40 cellular contexts compared by ENCODE assay signal in the genomic region with DNA sequence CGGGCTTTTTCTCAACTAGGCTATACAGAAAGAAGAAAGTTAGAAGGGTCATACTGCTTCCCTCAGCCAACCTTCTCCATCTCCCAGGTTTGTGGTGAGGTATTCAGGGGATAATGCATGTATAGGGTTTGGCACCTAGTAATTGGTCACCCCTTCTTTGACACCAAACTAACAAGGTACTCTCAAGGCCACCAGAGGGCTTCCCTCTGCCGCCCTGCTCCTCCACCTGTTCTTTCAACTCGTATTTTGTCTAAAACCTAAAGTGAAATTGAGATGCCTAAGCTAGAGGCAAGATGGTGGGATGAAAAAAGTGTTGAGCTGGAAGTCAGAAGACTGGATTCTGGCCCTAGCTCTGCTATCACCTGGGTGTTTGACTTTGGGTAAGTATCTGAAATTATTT. TPM values are rescaled to one million over a fixed set of nuclear protein-coding genes. Genes with fewer than 3 reads are reported as not detected.
"Had no signal": no experiment of that assay in that cellular context is flagged by ENCODE, and none has a peak within 500 bp of the region (broad histone marks: within the 10 kb centered on the region; RNA-seq: fewer than 3 reads in every experiment).

No MANE protein-coding gene starts in this region.

- DNase-seq: activated CD4-positive, alpha-beta memory T cell treated with anti-CD3 and anti-CD28 coated beads, Interleukin-2, amount 10 ng/mL, durations not matched to agents 7 days and 5 days; activated CD4-positive, alpha-beta T cell treated with anti-CD3 and anti-CD28 coated beads for 1 hour; activated CD4-positive, alpha-beta T cell treated with anti-CD3 and anti-CD28 coated beads, Interleukin-2, amount 10 ng/mL, durations not matched to agents 7 days and 5 days; activated CD8-positive, alpha-beta memory T cell treated with anti-CD3 and anti-CD28 coated beads, Interleukin-2, amount 50 U/mL, for 48 hours; activated T-cell treated with anti-CD3 and anti-CD28 coated beads, Interleukin-2, amount 50 U/mL, for 24 hours; aorta; body of pancreas; cerebellar nuclear complex; colonic mucosa; effector memory CD4-positive, alpha-beta T cell; erythroblast; hippocampal formation; immature natural killer cell; kidney; left colon; naive thymus-derived CD4-positive, alpha-beta T cell; nucleus accumbens; pancreas; retina; stimulated activated CD4-positive, alpha-beta T cell treated with anti-CD3 and anti-CD28 coated beads, Interleukin-12 subunit alpha, Interleukin-12 subunit beta, amount 100 ng/mL, for 4 hours; stimulated activated CD4-positive, alpha-beta T cell treated with anti-CD3 and anti-CD28 coated beads, Interleukin-4, amount 100 ng/mL, for 1 hour; T1000; trophoblast cell had no signal

- ATAC-seq: body of pancreas; gastroesophageal sphincter; naive thymus-derived CD4-positive, alpha-beta T cell; pancreas; sciatic nerve; stimulated activated effector memory CD8-positive, alpha-beta T cell treated with anti-CD3 and anti-CD28 coated beads, Interleukin-12 subunit alpha, Interleukin-12 subunit beta, amount 100 ng/mL, for 72 hours; WTC11 had no signal

- H3K9me3 Mint-ChIP-seq: activated CD4-positive, alpha-beta memory T cell treated with anti-CD3 and anti-CD28 coated beads, Interleukin-2, amount 10 ng/mL, durations not matched to agents 7 days and 5 days; activated CD4-positive, alpha-beta T cell treated with anti-CD3 and anti-CD28 coated beads, Interleukin-2, amount 10 ng/mL, durations not matched to agents 7 days and 5 days; activated naive CD4-positive, alpha-beta T cell treated with anti-CD3 and anti-CD28 coated beads, Interleukin-2, amount 50 U/mL, for 24 hours; activated T-cell treated with anti-CD3 and anti-CD28 coated beads, Interleukin-2, amount 50 U/mL, for 24 hours; activated T-helper 2 cell treated with anti-CD3 and anti-CD28 coated beads, Interferon-gamma antibody, Interleukin-2, Interleukin-4, amounts not matched to agents 10 μg/mL and 5 μg/mL and 100 μg/mL, durations not matched to agents 14 hours and 24 hours and 36 hours; immature natural killer cell; naive thymus-derived CD4-positive, alpha-beta T cell; neural crest cell; stimulated activated effector memory CD8-positive, alpha-beta T cell treated with anti-CD3 and anti-CD28 coated beads, Interleukin-12 subunit alpha, Interleukin-12 subunit beta, amount 100 ng/mL, for 72 hours; stimulated activated naive CD8-positive, alpha-beta T cell treated with anti-CD3 and anti-CD28 coated beads, Interleukin-15, Interleukin-2, amounts not matched to agents 100 ng/mL and 50 ng/mL, for 24 hours; WTC11 had no signal

- H3K27ac Mint-ChIP-seq: activated CD4-positive, alpha-beta memory T cell treated with anti-CD3 and anti-CD28 coated beads, Interleukin-2, amount 10 ng/mL, durations not matched to agents 7 days and 5 days; activated CD4-positive, alpha-beta T cell treated with anti-CD3 and anti-CD28 coated beads, Interleukin-2, amount 10 ng/mL, durations not matched to agents 7 days and 5 days; activated naive CD4-positive, alpha-beta T cell treated with anti-CD3 and anti-CD28 coated beads, Interleukin-2, amount 50 U/mL, for 24 hours; activated T-cell treated with anti-CD3 and anti-CD28 coated beads, Interleukin-2, amount 50 U/mL, for 24 hours; activated T-helper 2 cell treated with anti-CD3 and anti-CD28 coated beads, Interferon-gamma antibody, Interleukin-2, Interleukin-4, amounts not matched to agents 10 μg/mL and 5 μg/mL and 100 μg/mL, durations not matched to agents 14 hours and 24 hours and 36 hours; immature natural killer cell; mesothelial cell of epicardium; naive thymus-derived CD4-positive, alpha-beta T cell; stimulated activated effector memory CD8-positive, alpha-beta T cell treated with anti-CD3 and anti-CD28 coated beads, Interleukin-12 subunit alpha, Interleukin-12 subunit beta, amount 100 ng/mL, for 72 hours; stimulated activated naive CD8-positive, alpha-beta T cell treated with anti-CD3 and anti-CD28 coated beads, Interleukin-15, Interleukin-2, amounts not matched to agents 100 ng/mL and 50 ng/mL, for 24 hours; WTC11 had no signal

- H3K27me3 Mint-ChIP-seq: activated CD4-positive, alpha-beta T cell treated with anti-CD3 and anti-CD28 coated beads, Interleukin-2, amount 10 ng/mL, durations not matched to agents 7 days and 5 days had no signal

- H3K27me3 ChIP-seq: body of pancreas, cardiac muscle cell, colonic mucosa, gastroesophageal sphincter had no signal

- H3K9me3 ChIP-seq: adrenal gland, body of pancreas, colonic mucosa, gastroesophageal sphincter, pancreas, prostate gland, thoracic aorta had no signal

- H3K27ac ChIP-seq: adrenal gland, body of pancreas, cardiac muscle cell, colonic mucosa, gastroesophageal sphincter, pancreas, prostate gland, skin epidermis, thoracic aorta had no signal

- H3K4me3 Mint-ChIP-seq: activated CD4-positive, alpha-beta memory T cell treated with anti-CD3 and anti-CD28 coated beads, Interleukin-2, amount 10 ng/mL, durations not matched to agents 7 days and 5 days; activated CD4-positive, alpha-beta T cell treated with anti-CD3 and anti-CD28 coated beads, Interleukin-2, amount 10 ng/mL, durations not matched to agents 7 days and 5 days; activated naive CD4-positive, alpha-beta T cell treated with anti-CD3 and anti-CD28 coated beads, Interleukin-2, amount 50 U/mL, for 24 hours; activated T-cell treated with anti-CD3 and anti-CD28 coated beads, Interleukin-2, amount 50 U/mL, for 24 hours; immature natural killer cell; mesothelial cell of epicardium; naive thymus-derived CD4-positive, alpha-beta T cell; neural crest cell; stimulated activated effector memory CD8-positive, alpha-beta T cell treated with anti-CD3 and anti-CD28 coated beads, Interleukin-12 subunit alpha, Interleukin-12 subunit beta, amount 100 ng/mL, for 72 hours; stimulated activated naive CD8-positive, alpha-beta T cell treated with anti-CD3 and anti-CD28 coated beads, Interleukin-15, Interleukin-2, amounts not matched to agents 100 ng/mL and 50 ng/mL, for 24 hours; WTC11 had no signal

- H3K36me3 ChIP-seq: adrenal gland, cardiac muscle cell, colonic mucosa, gastroesophageal sphincter, pancreas, prostate gland, thoracic aorta had no signal

- H3K36me3 Mint-ChIP-seq: activated naive CD4-positive, alpha-beta T cell treated with anti-CD3 and anti-CD28 coated beads, Interleukin-2, amount 50 U/mL, for 24 hours; immature natural killer cell; mesothelial cell of epicardium; naive thymus-derived CD4-positive, alpha-beta T cell; stimulated activated effector memory CD8-positive, alpha-beta T cell treated with anti-CD3 and anti-CD28 coated beads, Interleukin-12 subunit alpha, Interleukin-12 subunit beta, amount 100 ng/mL, for 72 hours; WTC11 had no signal

- H3K4me1 ChIP-seq: adrenal gland, body of pancreas, colonic mucosa, gastroesophageal sphincter, pancreas, prostate gland had no signal

- H3K4me1 Mint-ChIP-seq: activated CD4-positive, alpha-beta memory T cell treated with anti-CD3 and anti-CD28 coated beads, Interleukin-2, amount 10 ng/mL, durations not matched to agents 7 days and 5 days; activated CD4-positive, alpha-beta T cell treated with anti-CD3 and anti-CD28 coated beads, Interleukin-2, amount 10 ng/mL, durations not matched to agents 7 days and 5 days; activated naive CD4-positive, alpha-beta T cell treated with anti-CD3 and anti-CD28 coated beads, Interleukin-2, amount 50 U/mL, for 24 hours; immature natural killer cell; mesothelial cell of epicardium; naive thymus-derived CD4-positive, alpha-beta T cell; neural crest cell; stimulated activated effector memory CD8-positive, alpha-beta T cell treated with anti-CD3 and anti-CD28 coated beads, Interleukin-12 subunit alpha, Interleukin-12 subunit beta, amount 100 ng/mL, for 72 hours had no signal

- H3K4me3 ChIP-seq: adrenal gland, body of pancreas, cardiac muscle cell, colonic mucosa, gastroesophageal sphincter, pancreas, prostate gland, skin epidermis, thoracic aorta had no signal

RNA-seq across cellular contexts. Expression of a gene that starts 22.0 kb away (rescaled TPM):
- total RNA-seq: activated CD4-positive, alpha-beta memory T cell treated with anti-CD3 and anti-CD28 coated beads, Interleukin-2, amount 10 ng/mL, durations not matched to agents 7 days and 5 days; activated CD4-positive, alpha-beta T cell treated with anti-CD3 and anti-CD28 coated beads, Interleukin-2, amount 10 ng/mL, durations not matched to agents 7 days and 5 days; activated T-helper 2 cell treated with anti-CD3 and anti-CD28 coated beads, Interferon-gamma antibody, Interleukin-2, Interleukin-4, amounts not matched to agents 10 μg/mL and 5 μg/mL and 100 μg/mL, durations not matched to agents 14 hours and 24 hours and 36 hours; adrenal gland; aorta; body of pancreas; cardiac muscle cell; colonic mucosa; dermis microvascular lymphatic vessel endothelial cell; gastroesophageal sphincter; kidney; left colon; liver; mesothelial cell of epicardium; naive thymus-derived CD4-positive, alpha-beta T cell; neural crest cell; pancreas; sciatic nerve; subcutaneous adipose tissue; thoracic aorta; WTC11 had no signal
- polyA plus RNA-seq: adrenal gland; aorta; cardiac muscle cell; immature natural killer cell; liver; naive thymus-derived CD4-positive, alpha-beta T cell; pancreas had no signal

RNA-seq across cellular contexts. Expression of a gene that starts 32.8 kb away (rescaled TPM):
- total RNA-seq: activated CD4-positive, alpha-beta memory T cell treated with anti-CD3 and anti-CD28 coated beads, Interleukin-2, amount 10 ng/mL, durations not matched to agents 7 days and 5 days; activated CD4-positive, alpha-beta T cell treated with anti-CD3 and anti-CD28 coated beads, Interleukin-2, amount 10 ng/mL, durations not matched to agents 7 days and 5 days; activated T-helper 2 cell treated with anti-CD3 and anti-CD28 coated beads, Interferon-gamma antibody, Interleukin-2, Interleukin-4, amounts not matched to agents 10 μg/mL and 5 μg/mL and 100 μg/mL, durations not matched to agents 14 hours and 24 hours and 36 hours; aorta; body of pancreas; cardiac muscle cell; colonic mucosa; dermis microvascular lymphatic vessel endothelial cell; left colon; liver; naive thymus-derived CD4-positive, alpha-beta T cell; neural crest cell; thoracic aorta; WTC11 had no signal
- polyA plus RNA-seq: aorta; cardiac muscle cell; immature natural killer cell; liver; naive thymus-derived CD4-positive, alpha-beta T cell; pancreas had no signal
